In genomic region chr21:34715985-34716596, GRCh38 we compare ENCODE assay signal across 21 cellular contexts.
"Had no signal": no experiment of that assay in that cellular context is flagged by ENCODE, and none has a peak within 500 bp of the region (broad histone marks: within the 10 kb centered on the region; RNA-seq: fewer than 3 reads in every experiment).

No MANE protein-coding gene starts in this region.

- DNase-seq: cortex of kidney; dorsolateral prefrontal cortex; effector CD8-positive, alpha-beta T cell; kidney; left cardiac atrium; left ventricle myocardium superior; mesenchymal stem cell; midbrain; nephron progenitor cell; psoas muscle; retina; sigmoid colon; small intestine; stimulated activated CD4-positive, alpha-beta T cell treated with anti-CD3 and anti-CD28 coated beads, Interleukin-12 subunit alpha, Interleukin-12 subunit beta, amount 100 ng/mL, for 4 hours; upper lobe of left lung; uterus had no signal

- H3K4me3 Mint-ChIP-seq: nephron progenitor cell; stimulated activated naive CD8-positive, alpha-beta T cell treated with anti-CD3 and anti-CD28 coated beads, Interleukin-15, Interleukin-2, amounts not matched to agents 100 ng/mL and 50 ng/mL, for 24 hours had no signal

- H3K4me3 ChIP-seq: dorsolateral prefrontal cortex, hepatocyte, lung, psoas muscle, sigmoid colon, tibial artery, upper lobe of left lung, uterus had no signal

- ATAC-seq: left ventricle myocardium superior had no signal

- H3K27me3 ChIP-seq: hepatocyte, sigmoid colon, upper lobe of left lung, uterus had no signal

- H3K27ac ChIP-seq: dorsolateral prefrontal cortex, hepatocyte, parathyroid adenoma, psoas muscle, sigmoid colon, tibial artery, upper lobe of left lung, uterus had no signal

- H3K9me3 ChIP-seq: psoas muscle, sigmoid colon, tibial artery, upper lobe of left lung, uterus had no signal

- H3K36me3 ChIP-seq: sigmoid colon, tibial artery, upper lobe of left lung, uterus had no signal

- H3K27ac Mint-ChIP-seq: stimulated activated naive CD8-positive, alpha-beta T cell treated with anti-CD3 and anti-CD28 coated beads, Interleukin-15, Interleukin-2, amounts not matched to agents 100 ng/mL and 50 ng/mL, for 24 hours had no signal

- FAIRE-seq: kidney, small intestine had no signal

- H3K4me1 ChIP-seq: parathyroid adenoma, psoas muscle, sigmoid colon, tibial artery, uterus had no signal

- H3K9me3 Mint-ChIP-seq: nephron progenitor cell; stimulated activated naive CD8-positive, alpha-beta T cell treated with anti-CD3 and anti-CD28 coated beads, Interleukin-15, Interleukin-2, amounts not matched to agents 100 ng/mL and 50 ng/mL, for 24 hours had no signal
